Comparison of ENCODE assay signal across 13 cellular contexts in genomic region chr12:116160196-116160595, GRCh38.
DNase-seq lines count a peak whose midpoint lies in the region; ATAC-seq, FAIRE-seq and TF ChIP-seq lines count a peak whose summit lies in the region.
"Had no signal": no experiment of that assay in that cellular context is flagged by ENCODE, and none has a peak within 500 bp of the region (broad histone marks: within the 10 kb centered on the region; RNA-seq: fewer than 3 reads in every experiment).

No MANE protein-coding gene starts in this region.

- TF ChIP-seq EP300 in GM12878 (IDR thresholded peaks at IDR 0.05; ENCODE audit: borderline replicate concordance in 1 of 2, control insufficient read depth in 1 of 2, low read depth in 2 of 2, low read length in 2 of 2), result no peak

- H3K9ac ChIP-seq in GM12878 (ENCODE audit: control insufficient read depth, insufficient read depth, low read length), result no peak overlapping the region

- SMC1A ChIA-PET in GM12878 (lab: Charles Lee; ENCODE audit: uncharacterized antibody, unreplicated experiment), result no interaction called here

- BruUV-seq in GM12878 (replicated peaks; lab: Mats Ljungman, UMichigan), result no TSS peak

- no peaks in the 10 kb centered on the region for H3K36me3 ChIP-seq in GM12878 (ENCODE audit: control insufficient read depth in 2 of 2, insufficient read depth in 2 of 2, low read length in 1 of 2)
- no peaks in the 10 kb centered on the region for H3K36me3 ChIP-seq in right lobe of liver
- H3K36me3 ChIP-seq in adrenal gland (replicated peaks in 1 of 2), result no peaks in the 10 kb centered on the region
- no peaks in the 10 kb centered on the region for H3K36me3 ChIP-seq in mucosa of descending colon (ENCODE audit: low read depth)

- H3K4me3 ChIP-seq in GM12878 (no peak overlapping the region), right lobe of liver (no peak overlapping the region), adrenal gland (no peak overlapping the region), mucosa of descending colon (no peak overlapping the region)

- H3K27ac ChIP-seq in GM12878 (ENCODE audit: control insufficient read depth, insufficient read depth) (no peak overlapping the region), right lobe of liver (peak overlapping the region in 1 of 3 donors; percentile 58), adrenal gland (no peak overlapping the region)

- ATAC-seq in GM12878, result no peak
- ATAC-seq in right lobe of liver, result peak in 3 of 4 donors; percentile 14 to 51 (median 45)
- no peak for ATAC-seq in mucosa of descending colon

- peak; percentile 43 for DNase-seq in Daoy (ENCODE audit: low read depth)
- peak; percentile 65 for DNase-seq in M059J (ENCODE audit: low read depth)
- DNase-seq in GM12878 (ENCODE audit: low read depth, low spot score), result no peak
- DNase-seq in right lobe of liver, result no peak
- no peak for DNase-seq in T-helper 2 cell
- no peak for DNase-seq in adrenal gland
- DNase-seq in T-helper 1 cell, result no peak
- no peak for DNase-seq in mucosa of descending colon
- DNase-seq: activated CD4-positive, CD25-positive, alpha-beta regulatory T cell; activated CD8-positive, alpha-beta memory T cell treated with anti-CD3 and anti-CD28 coated beads, Interleukin-2, amount 50 U/mL, for 48 hours; activated naive CD4-positive, alpha-beta T cell treated with anti-CD3 and anti-CD28 coated beads, Interleukin-2, amount 50 U/mL, for 16 hours; NCI-H1105 treated with DMSO at 0.1 percent for 48 hours; stimulated activated CD4-positive, alpha-beta T cell treated with anti-CD3 and anti-CD28 coated beads, Interleukin-4, amount 100 ng/mL, for 1 hour had no signal

- no peak overlapping the region for H2AFZ ChIP-seq in GM12878 (ENCODE audit: control insufficient read depth, low read depth, low read length)

- peak; percentile 65 for FAIRE-seq in GM12878 (lab: Jason Lieb, UNC)

- H3K79me2 ChIP-seq in GM12878 (ENCODE audit: control insufficient read depth, insufficient read depth, low read length), result no peaks in the 10 kb centered on the region

- TF ChIP-seq POLR2A in GM12878 (IDR thresholded peaks at IDR 0.05; ENCODE audit: low read depth, low read length) (no peak), right lobe of liver (IDR thresholded peaks at IDR 0.05) (no peak), adrenal gland (IDR thresholded peaks at IDR 0.05) (no peak)

- no peak overlapping the region for H3K4me2 ChIP-seq in GM12878 (ENCODE audit: control insufficient read depth, insufficient read depth)

- WGBS in GM12878 (ENCODE audit: insufficient coverage, insufficient replicate concordance, low lambda C conversion rate, missing lambda C conversion rate), result 44% methylated on average over 2 of the region's 2 CpGs
- 23% methylated on average over 2 of the region's 2 CpGs for WGBS in right lobe of liver (ENCODE audit: insufficient coverage, low coverage, low lambda C conversion rate, missing lambda C conversion rate)
- WGBS in adrenal gland, 4 donors, result 52 to 58% (median 54%) methylated on average over 2 of the region's 2 CpGs

- CTCF ChIA-PET in GM12878 (lab: Yijun Ruan, JAX), result no interaction called here

- no peaks in the 10 kb centered on the region for H3K9me3 ChIP-seq in GM12878 (replicated peaks; ENCODE audit: control insufficient read depth, insufficient read depth, low read length)
- H3K9me3 ChIP-seq in right lobe of liver, result no peaks in the 10 kb centered on the region
- H3K9me3 ChIP-seq in adrenal gland (replicated peaks in 1 of 3), result no peaks in the 10 kb centered on the region
- H3K9me3 ChIP-seq in mucosa of descending colon, result no peaks in the 10 kb centered on the region

- TF ChIP-seq CTCF in GM12878 (IDR thresholded peaks at IDR 0.05 in 2 of 3, conservative IDR thresholded peaks at IDR 0.05 in 1 of 3; ENCODE audit: control insufficient read depth in 2 of 3, extremely low read depth in 1 of 3, insufficient read depth in 1 of 3, low read depth in 3 of 3, low read length in 3 of 3), result no peak
- no peak for TF ChIP-seq CTCF in right lobe of liver (IDR thresholded peaks at IDR 0.05)
- TF ChIP-seq CTCF in adrenal gland (IDR thresholded peaks at IDR 0.05), result no peak
- TF ChIP-seq CTCF in mucosa of descending colon (IDR thresholded peaks at IDR 0.05), result no peak

- H3K27me3 ChIP-seq in GM12878 (replicated peaks in 1 of 2; ENCODE audit: control insufficient read depth in 2 of 2, insufficient read depth in 2 of 2, low read length in 1 of 2) (no peaks in the 10 kb centered on the region), right lobe of liver (no peaks in the 10 kb centered on the region), adrenal gland (no peaks in the 10 kb centered on the region)

- H3K4me1 ChIP-seq in GM12878 (ENCODE audit: control insufficient read depth, insufficient read depth, low read length) (no peaks in the 10 kb centered on the region), right lobe of liver (peaks cover 0 to 60% (median 20%) of the 10 kb centered on the region in 4 donors), adrenal gland (replicated peaks in 1 of 2) (peaks cover 0 to 59% of the 10 kb centered on the region in 2 donors), mucosa of descending colon (ENCODE audit: low read depth) (peaks cover 11% of the 10 kb centered on the region)

- POLR2A ChIA-PET in GM12878 (lab: Charles Lee), result no interaction called here

- no peak for TF ChIP-seq RAD21 in GM12878 (IDR thresholded peaks at IDR 0.05; ENCODE audit: insufficient read depth, low read depth, low read length)

- RAD21 ChIA-PET in GM12878 (lab: Charles Lee; ENCODE audit: unreplicated experiment), result interaction anchor here (1.1 kb wide), 1 partner anchor 17 kb away, joined by 4 read pairs; no protein-coding TSS in a partner anchor

- H4K20me1 ChIP-seq in GM12878 (ENCODE audit: control insufficient read depth, insufficient read depth), result no peaks in the 10 kb centered on the region; the same call in 1 of the 2 replicates

- in situ Hi-C loops in GM12878 (cut with MboI), result no loop called here

- intact Hi-C loops in GM12878 (cut with micrococcal nuclease; ENCODE audit: unreplicated experiment), result no loop called here
- intact Hi-C loops in right lobe of liver (cut with DNase I), result no loop called here
- intact Hi-C loops in adrenal gland (cut with DNase I), result no loop called here
- intact Hi-C loops in mucosa of descending colon (cut with DNase I, micrococcal nuclease), result no loop called here

TF ChIP-seq in GM12878, 131 proteins besides CTCF, POLR2A, EP300 and RAD21:
- TF ChIP-seq ZNF622 (IDR thresholded peaks at IDR 0.05), result no peak

Comparison
In these comparisons a context has a peak if more than half of its experiments do, and no peak if none do; other contexts are left out.
1. DNase-seq: peak in Daoy (single experiment) and M059J (single experiment); none in GM12878 (single experiment), right lobe of liver (0 of 3), T-helper 2 cell (0 of 5), adrenal gland (0 of 7), T-helper 1 cell (0 of 5) and mucosa of descending colon (0 of 3).
2. ATAC-seq: peak in right lobe of liver (3 of 4); none in GM12878 (single experiment) and mucosa of descending colon (single experiment).